In genomic region chr12:54680374-54680773, GRCh38 we compare ENCODE assay signal across 9 cellular contexts. TPM values are rescaled to one million over a fixed set of nuclear protein-coding genes. Genes with fewer than 3 reads are reported as not detected.
DNase-seq lines count a peak whose midpoint lies in the region; ATAC-seq, FAIRE-seq and TF ChIP-seq lines count a peak whose summit lies in the region.
"Had no signal": no experiment of that assay in that cellular context is flagged by ENCODE, and none has a peak within 500 bp of the region (broad histone marks: within the 10 kb centered on the region; RNA-seq: fewer than 3 reads in every experiment).

No MANE protein-coding gene starts in this region.

- peak; percentile 86 for TF ChIP-seq CTCF in WTC11 (IDR thresholded peaks at IDR 0.05)

- peak; percentile 29 for DNase-seq in AML-193 (lab: John Stamatoyannopoulos, UW)
- DNase-seq in WTC11 (ENCODE audit: low spot score) = peak; percentile 85
- peak; percentile 90 for DNase-seq in iPS DF 6.9 (ENCODE audit: low read depth, low spot score)
- peak; percentile 32 for DNase-seq in urothelium cell line (ENCODE audit: low spot score)
- DNase-seq in cerebellum (ENCODE audit: low spot score) = no peak
- DNase-seq in KG1 (lab: John Stamatoyannopoulos, UW) = no peak

- no peak overlapping the region for H3K4me3 ChIP-seq in iPS DF 6.9 (ENCODE audit: low read length)

- H3K36me3 Mint-ChIP-seq in WTC11 = no peaks in the 10 kb centered on the region

- no CpG with 5 or more reads among the region's 3 CpGs for WGBS in iPS DF 6.9 (ENCODE audit: insufficient coverage, insufficient read length)

- peaks cover 88% of the 10 kb centered on the region for H3K4me1 Mint-ChIP-seq in WTC11

- no peak for FAIRE-seq in urothelium cell line (lab: Jason Lieb, UNC)
- FAIRE-seq: endometrium had no signal

- H3K27me3 Mint-ChIP-seq in WTC11 (ENCODE audit: low read depth) = peaks cover 12% of the 10 kb centered on the region

- H3K4me3 Mint-ChIP-seq in WTC11 = no peak overlapping the region

- peak; percentile 81 for ATAC-seq in GM18867 (IDR thresholded peaks at IDR 0.05; ENCODE audit: unreplicated experiment)
- peak; percentile 82 for ATAC-seq in HG03520 (IDR thresholded peaks at IDR 0.05; ENCODE audit: unreplicated experiment)
- ATAC-seq in WTC11 = peak; percentile 72

- H3K27me3 ChIP-seq in iPS DF 6.9 (ENCODE audit: control insufficient read depth, insufficient read depth, low read length) = peaks cover 2% of the 10 kb centered on the region

- H3K9me3 ChIP-seq in iPS DF 6.9 (ENCODE audit: control insufficient read depth, insufficient read depth, low read length) = no peaks in the 10 kb centered on the region

- CTCF ChIA-PET in WTC11 (lab: Charles Lee) = interaction anchor here (0.7 to 5.6 kb wide), 9 partner anchors 9 to 100 kb away, joined by 3 to 33 read pairs (median 6); no protein-coding TSS in a partner anchor

- no peaks in the 10 kb centered on the region for H3K36me3 ChIP-seq in iPS DF 6.9 (ENCODE audit: control insufficient read depth, insufficient read depth, low read length)

- peaks cover 16% of the 10 kb centered on the region for H3K4me1 ChIP-seq in iPS DF 6.9 (ENCODE audit: control insufficient read depth, insufficient read depth, low read length)

- POLR2A ChIA-PET in WTC11 (lab: Charles Lee) = interaction anchor here (1.4 kb wide), 1 partner anchor 10 kb away, joined by 4 read pairs; no protein-coding TSS in a partner anchor

- no peak overlapping the region; the same call in 1 of the 2 replicates for H3K27ac Mint-ChIP-seq in WTC11

- no peak overlapping the region for H3K27ac ChIP-seq in iPS DF 6.9 (ENCODE audit: low read length)

- H3K9me3 Mint-ChIP-seq in WTC11 = peaks cover 11% of the 10 kb centered on the region; the same call in 1 of the 2 replicates

TF ChIP-seq in WTC11, 78 proteins besides CTCF, POLR2A, EP300 and RAD21:
- no peak for TF ChIP-seq USF1 (CRISPR knock-in tag; IDR thresholded peaks at IDR 0.05)

RNA-seq across cellular contexts. Expression of gene DCD, which starts 32.2 kb away (rescaled TPM):
- total RNA-seq in WTC11 (2021) (not detected in 3 replicates), cerebellum (not detected)

RNA-seq across cellular contexts. Expression of gene LACRT, which starts 45.7 kb away (rescaled TPM):
- total RNA-seq in WTC11 (2021) = not detected in 3 replicates
- not detected for total RNA-seq in cerebellum

Comparison
In these comparisons a context has a peak if more than half of its experiments do, and no peak if none do; other contexts are left out.
1. DNase-seq: peak in AML-193 (2 of 2), WTC11 (single experiment), iPS DF 6.9 (single experiment) and urothelium cell line (single experiment); none in cerebellum (single experiment) and KG1 (single experiment).
2. Peak in every context shown above with its lines, with median percentiles within 50 percentile points of each other: ATAC-seq.